16 cellular contexts compared by ENCODE assay signal in the genomic region with DNA sequence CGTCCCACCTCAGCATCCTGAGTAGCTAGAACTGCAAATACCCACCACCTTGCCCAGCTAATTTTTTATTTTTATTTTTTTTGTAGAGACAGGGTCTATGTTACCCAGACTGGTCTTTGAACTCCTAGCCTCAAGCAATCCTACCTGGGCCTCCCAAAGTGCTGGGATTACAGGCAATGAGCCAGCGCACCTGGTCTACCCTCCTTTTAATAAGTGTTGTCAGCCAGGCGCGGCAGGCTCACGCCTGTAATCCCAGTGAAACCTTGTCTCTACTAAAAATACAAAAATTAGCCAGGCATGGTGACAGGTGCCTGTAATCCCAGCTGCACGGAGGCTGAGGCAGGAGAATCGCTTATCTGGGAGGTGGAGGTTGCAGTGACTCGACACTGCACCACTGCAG. TPM values are rescaled to one million over a fixed set of nuclear protein-coding genes. Genes with fewer than 3 reads are reported as not detected.
A peak's percentile ranks its signal among the peaks of the same experiment; 100 is the strongest.
DNase-seq lines count a peak whose midpoint lies in the region; ATAC-seq and TF ChIP-seq lines count a peak whose summit lies in the region.
"Had no signal": no experiment of that assay in that cellular context is flagged by ENCODE, and none has a peak within 500 bp of the region (broad histone marks: within the 10 kb centered on the region; RNA-seq: fewer than 3 reads in every experiment).

No MANE protein-coding gene starts in this region.

- no peak for ATAC-seq in stimulated activated effector memory CD8-positive, alpha-beta T cell treated with anti-CD3 and anti-CD28 coated beads, Interleukin-12 subunit alpha, Interleukin-12 subunit beta, amount 100 ng/mL, for 72 hours
- no peak for ATAC-seq in GM21381 (IDR thresholded peaks at IDR 0.05; ENCODE audit: unreplicated experiment)
- ATAC-seq in HG03175 (IDR thresholded peaks at IDR 0.05; ENCODE audit: unreplicated experiment), result no peak
- ATAC-seq: A549 had no signal

- peak overlapping the region; percentile 29; the same call in 1 of the 2 replicates for H3K4me3 ChIP-seq in OCI-LY3 (ENCODE audit: low read length)
- H3K4me3 ChIP-seq: A549, PC-9 had no signal

- no peaks in the 10 kb centered on the region for H3K27me3 Mint-ChIP-seq in activated T-cell treated with anti-CD3 and anti-CD28 coated beads, Interleukin-2, amount 50 U/mL, for 24 hours
- peaks cover 1 to 15% (median 7%) of the 10 kb centered on the region in 3 donors for H3K27me3 Mint-ChIP-seq in immature natural killer cell (ENCODE audit: low read depth in 3 of 3)

- H3K9me3 ChIP-seq in OCI-LY3 (ENCODE audit: insufficient read depth, low read length), result no peaks in the 10 kb centered on the region
- H3K9me3 ChIP-seq: A549 had no signal

- H3K9me3 Mint-ChIP-seq in activated T-cell treated with anti-CD3 and anti-CD28 coated beads, Interleukin-2, amount 50 U/mL, for 24 hours, result no peaks in the 10 kb centered on the region
- H3K9me3 Mint-ChIP-seq in immature natural killer cell, result no peaks in the 10 kb centered on the region
- H3K9me3 Mint-ChIP-seq in stimulated activated effector memory CD8-positive, alpha-beta T cell treated with anti-CD3 and anti-CD28 coated beads, Interleukin-12 subunit alpha, Interleukin-12 subunit beta, amount 100 ng/mL, for 72 hours, result no peaks in the 10 kb centered on the region

- peak overlapping the region; percentile 96 for H3K4me2 ChIP-seq in OCI-LY3 (ENCODE audit: low read length)
- H3K4me2 ChIP-seq: A549, PC-9 had no signal

- H3K4me1 ChIP-seq in OCI-LY3 (ENCODE audit: low read length), result peaks cover 76% of the 10 kb centered on the region

- no peak overlapping the region for H3K4me3 Mint-ChIP-seq in activated T-cell treated with anti-CD3 and anti-CD28 coated beads, Interleukin-2, amount 50 U/mL, for 24 hours
- peak overlapping the region; percentile 27 to 82 (median 48) for H3K4me3 Mint-ChIP-seq in immature natural killer cell
- H3K4me3 Mint-ChIP-seq in stimulated activated effector memory CD8-positive, alpha-beta T cell treated with anti-CD3 and anti-CD28 coated beads, Interleukin-12 subunit alpha, Interleukin-12 subunit beta, amount 100 ng/mL, for 72 hours, result no peak overlapping the region
- H3K4me3 Mint-ChIP-seq: CD14-positive monocyte had no signal

- peaks cover 68% of the 10 kb centered on the region for H3K4me1 Mint-ChIP-seq in activated T-cell treated with anti-CD3 and anti-CD28 coated beads, Interleukin-2, amount 50 U/mL, for 24 hours (ENCODE audit: low read depth)
- H3K4me1 Mint-ChIP-seq in immature natural killer cell, result peaks cover 77 to 88% of the 10 kb centered on the region in 2 donors
- H3K4me1 Mint-ChIP-seq in stimulated activated effector memory CD8-positive, alpha-beta T cell treated with anti-CD3 and anti-CD28 coated beads, Interleukin-12 subunit alpha, Interleukin-12 subunit beta, amount 100 ng/mL, for 72 hours, result peaks cover 69% of the 10 kb centered on the region

- H3K36me3 ChIP-seq in OCI-LY3 (replicated peaks; ENCODE audit: low read depth, low read length), result peaks cover 13% of the 10 kb centered on the region

- H4K20me1 ChIP-seq in OCI-LY3 (ENCODE audit: insufficient read depth, low read length), result no peaks in the 10 kb centered on the region

- H3K9ac ChIP-seq in OCI-LY3 (ENCODE audit: low read length), result peak overlapping the region; percentile 76

- no peak for TF ChIP-seq CTCF in OCI-LY3 (IDR thresholded peaks at IDR 0.05; ENCODE audit: low read depth, low read length)

- peaks cover 62% of the 10 kb centered on the region for H3K79me2 ChIP-seq in OCI-LY3 (ENCODE audit: low read length)

- no peak overlapping the region for H2AFZ ChIP-seq in OCI-LY3 (ENCODE audit: low read depth, low read length)
- H2AFZ ChIP-seq: PC-9 had no signal

- H3K36me3 Mint-ChIP-seq in activated T-cell treated with anti-CD3 and anti-CD28 coated beads, Interleukin-2, amount 50 U/mL, for 24 hours (ENCODE audit: low read depth), result peaks cover 12% of the 10 kb centered on the region
- H3K36me3 Mint-ChIP-seq in immature natural killer cell, result peaks cover 4 to 16% (median 15%) of the 10 kb centered on the region in 3 donors
- peaks cover 23% of the 10 kb centered on the region for H3K36me3 Mint-ChIP-seq in stimulated activated effector memory CD8-positive, alpha-beta T cell treated with anti-CD3 and anti-CD28 coated beads, Interleukin-12 subunit alpha, Interleukin-12 subunit beta, amount 100 ng/mL, for 72 hours

- peak overlapping the region; percentile 97 for H3K27ac Mint-ChIP-seq in activated T-cell treated with anti-CD3 and anti-CD28 coated beads, Interleukin-2, amount 50 U/mL, for 24 hours
- peak overlapping the region; percentile 88 to 93 (median 92) for H3K27ac Mint-ChIP-seq in immature natural killer cell
- peak overlapping the region; percentile 87 for H3K27ac Mint-ChIP-seq in stimulated activated effector memory CD8-positive, alpha-beta T cell treated with anti-CD3 and anti-CD28 coated beads, Interleukin-12 subunit alpha, Interleukin-12 subunit beta, amount 100 ng/mL, for 72 hours

- DNase-seq in activated T-cell treated with anti-CD3 and anti-CD28 coated beads, Interleukin-2, amount 50 U/mL, for 24 hours, result no peak
- DNase-seq in activated T-cell treated with anti-CD3 and anti-CD28 coated beads for 4 hours (no peak), immature natural killer cell (no peak), dermis blood vessel endothelial cell (no peak)
- DNase-seq in stimulated activated effector memory CD8-positive, alpha-beta T cell treated with anti-CD3 and anti-CD28 coated beads, Interleukin-12 subunit alpha, Interleukin-12 subunit beta, amount 100 ng/mL, for 72 hours (ENCODE audit: low spot score in 2 of 2), result no peak
- DNase-seq: GOT3, KG1, NCI-H1092, NCI-H446, NCI-H748 treated with DMSO at 0.1 percent for 48 hours, PC-9 had no signal

- peak overlapping the region; percentile 98 for H3K27ac ChIP-seq in OCI-LY3 (ENCODE audit: low read length)
- H3K27ac ChIP-seq: PC-9 had no signal

- no peaks in the 10 kb centered on the region for H3K27me3 ChIP-seq in OCI-LY3 (ENCODE audit: low read depth, low read length)

RNA-seq across cellular contexts. Expression of gene RFFL, which starts 19.3 kb away (rescaled TPM):
- polyA plus RNA-seq in immature natural killer cell, result 10 to 100 TPM; 24.0 to 45.4 (median 34.0) TPM
- 7.0 and 8.1 TPM in 2 replicates for total RNA-seq in dermis blood vessel endothelial cell

Comparison
In these comparisons a context has a peak if more than half of its experiments do, and no peak if none do; other contexts are left out.
1. H3K4me3 Mint-ChIP-seq: peak in immature natural killer cell (5 of 5); none in activated T-cell treated with anti-CD3 and anti-CD28 coated beads, Interleukin-2, amount 50 U/mL, for 24 hours (single experiment) and stimulated activated effector memory CD8-positive, alpha-beta T cell treated with anti-CD3 and anti-CD28 coated beads, Interleukin-12 subunit alpha, Interleukin-12 subunit beta, amount 100 ng/mL, for 72 hours (single experiment).
2. Peak in every context shown above with its lines, with median percentiles within 50 percentile points of each other: H3K27ac Mint-ChIP-seq.